22 cellular contexts compared by ENCODE assay signal in genomic region chrX:16552546-16552945, GRCh38.
A peak's percentile ranks its signal among the peaks of the same experiment; 100 is the strongest.
DNase-seq lines count a peak whose midpoint lies in the region; ATAC-seq, FAIRE-seq and TF ChIP-seq lines count a peak whose summit lies in the region.
"Had no signal": no experiment of that assay in that cellular context is flagged by ENCODE, and none has a peak within 500 bp of the region (broad histone marks: within the 10 kb centered on the region; RNA-seq: fewer than 3 reads in every experiment).

No MANE protein-coding gene starts in this region.

- CTCF ChIA-PET in Calu3 (lab: Charles Lee) (no interaction called here), IMR-90 (lab: Yijun Ruan, JAX) (no interaction called here)

- H3K9me1 ChIP-seq in IMR-90 (ENCODE audit: insufficient read depth, low read length) = no peaks in the 10 kb centered on the region
- H3K9me1 ChIP-seq in keratinocyte (ENCODE audit: control insufficient read depth, extremely low read depth, insufficient read depth, low read length) = no peaks in the 10 kb centered on the region

- no peak overlapping the region for H3K56ac ChIP-seq in IMR-90 (ENCODE audit: extremely low read depth, insufficient read depth, low read length)

- no peaks in the 10 kb centered on the region for H3K79me1 ChIP-seq in IMR-90 (ENCODE audit: low read depth in 1 of 2, low read length in 2 of 2)

- no peak overlapping the region for H2AFZ ChIP-seq in IMR-90 (replicated peaks; ENCODE audit: low read length, poor library complexity)
- H2AFZ ChIP-seq in keratinocyte (ENCODE audit: control insufficient read depth, low read length) = peak overlapping the region; percentile 57

- no peak overlapping the region for H3K4me2 ChIP-seq in IMR-90 (ENCODE audit: low read depth, low read length)
- H3K4me2 ChIP-seq in keratinocyte (ENCODE audit: control insufficient read depth, extremely low read depth, insufficient read depth, low read depth, low read length) = peak overlapping the region; percentile 57

- H3K36me3 Mint-ChIP-seq in Calu3 (ENCODE audit: insufficient read depth, unreplicated experiment) = no peaks in the 10 kb centered on the region
- H3K36me3 Mint-ChIP-seq: activated naive CD4-positive, alpha-beta T cell treated with anti-CD3 and anti-CD28 coated beads, Interleukin-2, amount 10 ng/mL, durations not matched to agents 7 days and 5 days; CD8-positive, alpha-beta T cell had no signal

- no peaks in the 10 kb centered on the region; the same call in 1 of the 2 replicates for H3K4me1 ChIP-seq in IMR-90 (ENCODE audit: control insufficient read depth, insufficient read depth, low read length)
- H3K4me1 ChIP-seq in keratinocyte (ENCODE audit: control insufficient read depth, extremely low read depth, insufficient read depth, low read length) = peaks cover 6% of the 10 kb centered on the region
- H3K4me1 ChIP-seq: SJCRH30, vagina had no signal

- BruUV-seq in Calu3 (replicated peaks; lab: Mats Ljungman, UMichigan) (no TSS peak), IMR-90 (replicated peaks; lab: Mats Ljungman, UMichigan) (no TSS peak)

- WGBS in IMR-90 (ENCODE audit: extremely low coverage in 2 of 2, insufficient read length in 1 of 2), 2 experiments = no CpG with 5 or more reads among the region's 3 CpGs

- H3K4ac ChIP-seq in IMR-90 (ENCODE audit: low read depth, low read length) = peak overlapping the region; percentile 55; the same call in 1 of the 2 replicates

- dilution Hi-C loops in IMR-90 (cut with HindIII; ENCODE audit: low sequenced_read_pairs, unreplicated experiment) = no loop called here
- dilution Hi-C loops in keratinocyte (cut with MboI; ENCODE audit: extremely low pct_ligation_motif_present, low sequenced_read_pairs) = no loop called here

- no peaks in the 10 kb centered on the region for H3K27me3 Mint-ChIP-seq in Calu3 (ENCODE audit: unreplicated experiment)
- H3K27me3 Mint-ChIP-seq: activated CD4-positive, alpha-beta T cell treated with anti-CD3 and anti-CD28 coated beads for 36 hours; activated naive CD4-positive, alpha-beta T cell treated with anti-CD3 and anti-CD28 coated beads, Interleukin-2, amount 10 ng/mL, durations not matched to agents 7 days and 5 days had no signal

- H3K27ac Mint-ChIP-seq in Calu3 (ENCODE audit: unreplicated experiment) = no peak overlapping the region
- H3K27ac Mint-ChIP-seq: activated CD4-positive, alpha-beta T cell treated with anti-CD3 and anti-CD28 coated beads for 36 hours; activated naive CD4-positive, alpha-beta T cell treated with anti-CD3 and anti-CD28 coated beads, Interleukin-2, amount 10 ng/mL, durations not matched to agents 7 days and 5 days; CD8-positive, alpha-beta T cell; stimulated activated naive B cell treated with anti-CD40 and anti-IgM and Interleukin-4, amounts not matched to agents 10 μg/mL and 1 μg/mL and 100 μg/mL, for 72 hours had no signal

- H2AK5ac ChIP-seq in IMR-90 (ENCODE audit: low read depth, low read length) = peak overlapping the region; percentile 70; the same call in 1 of the 2 replicates

- peak; percentile 53 for FAIRE-seq in keratinocyte (lab: Jason Lieb, UNC)
- FAIRE-seq: K562 had no signal

- H4K5ac ChIP-seq in IMR-90 (ENCODE audit: low read depth, low read length) = no peak overlapping the region; the same call in 1 of the 2 replicates

- peaks cover 6% of the 10 kb centered on the region for H3K9me3 Mint-ChIP-seq in Calu3 (ENCODE audit: low read depth, unreplicated experiment)
- H3K9me3 Mint-ChIP-seq: activated T-cell treated with anti-CD3 and anti-CD28 coated beads, Interleukin-2, amount 50 U/mL, for 4 hours; CD8-positive, alpha-beta T cell had no signal

- 0 out of 3 replicates have a peak overlapping the region, but pooled peaks have one; percentile 29 for H2BK15ac ChIP-seq in IMR-90 (ENCODE audit: low read depth, low read length)

- no peak for TF ChIP-seq POLR2A in IMR-90 (IDR thresholded peaks at IDR 0.05; ENCODE audit: low read depth, low read length)

- no peaks in the 10 kb centered on the region for H4K20me1 ChIP-seq in IMR-90 (ENCODE audit: insufficient read depth, low read length)
- no peaks in the 10 kb centered on the region for H4K20me1 ChIP-seq in keratinocyte (ENCODE audit: control insufficient read depth, extremely low read depth, insufficient read depth, low read length)

- H2BK20ac ChIP-seq in IMR-90 (ENCODE audit: low read depth, low read length) = peak overlapping the region; percentile 46; the same call in 1 of the 2 replicates

- no peak overlapping the region for H4K91ac ChIP-seq in IMR-90 (ENCODE audit: insufficient read depth, low read depth, low read length)

- H3K4me3 Mint-ChIP-seq in Calu3 (ENCODE audit: low read depth, unreplicated experiment) = no peak overlapping the region
- H3K4me3 Mint-ChIP-seq: activated CD4-positive, alpha-beta T cell treated with anti-CD3 and anti-CD28 coated beads for 36 hours; activated naive CD4-positive, alpha-beta T cell treated with anti-CD3 and anti-CD28 coated beads, Interleukin-2, amount 10 ng/mL, durations not matched to agents 7 days and 5 days; activated T-cell treated with anti-CD3 and anti-CD28 coated beads, Interleukin-2, amount 50 U/mL, for 4 hours; CD8-positive, alpha-beta T cell; stimulated activated naive B cell treated with anti-CD40 and anti-IgM and Interleukin-4, amounts not matched to agents 10 μg/mL and 1 μg/mL and 100 μg/mL, for 72 hours had no signal

- H3K4me3 ChIP-seq in IMR-90 (ENCODE audit: insufficient read depth, low read depth, low read length) = no peak overlapping the region
- no peak overlapping the region for H3K4me3 ChIP-seq in cardiac fibroblast (replicated peaks in 1 of 2; ENCODE audit: low read depth in 2 of 2, low read length in 2 of 2)
- H3K4me3 ChIP-seq in keratinocyte (ENCODE audit: control insufficient read depth in 2 of 3, extremely low read depth in 1 of 3, insufficient read depth in 2 of 3, low read depth in 1 of 3, low read length in 3 of 3) = no peak overlapping the region
- H3K4me3 ChIP-seq: K562, SJCRH30, vagina had no signal

- H3K18ac ChIP-seq in IMR-90 (ENCODE audit: low read depth, low read length) = no peak overlapping the region

- no peaks in the 10 kb centered on the region for H3K79me2 ChIP-seq in keratinocyte (ENCODE audit: control insufficient read depth, insufficient read depth, low read length)

- POLR2A ChIA-PET in IMR-90 (lab: Charles Lee; ENCODE audit: unreplicated experiment) = no interaction called here

- in situ Hi-C loops in IMR-90 (cut with MboI; ENCODE audit: low sequenced_read_pairs) = no loop called here

- no peak overlapping the region for H2AK9ac ChIP-seq in IMR-90 (replicated peaks; ENCODE audit: low read depth, low read length, poor library complexity)

- ATAC-seq in IMR-90 (ENCODE audit: low read depth) (no peak), HG03457 (IDR thresholded peaks at IDR 0.05; ENCODE audit: unreplicated experiment) (no peak), GM21528 (IDR thresholded peaks at IDR 0.05; ENCODE audit: low FRiP score, unreplicated experiment) (no peak)
- ATAC-seq: activated CD4-positive, alpha-beta T cell treated with anti-CD3 and anti-CD28 coated beads for 36 hours; activated T-cell treated with anti-CD3 and anti-CD28 coated beads, Interleukin-2, amount 50 U/mL, for 4 hours; CD8-positive, alpha-beta T cell; K562; stimulated activated naive B cell treated with anti-CD40 and anti-IgM and Interleukin-4, amounts not matched to agents 10 μg/mL and 1 μg/mL and 100 μg/mL, for 72 hours had no signal

- H3K9me3 ChIP-seq in IMR-90 (ENCODE audit: control insufficient read depth, insufficient read depth, low read length) (no peaks in the 10 kb centered on the region), keratinocyte (ENCODE audit: control insufficient read depth, low read depth, low read length) (no peaks in the 10 kb centered on the region)
- H3K9me3 ChIP-seq: SJCRH30, vagina had no signal

- DNase-seq in Calu3 = peak; percentile 2
- peak; percentile 56 for DNase-seq in IMR-90
- peak; percentile 1 to 68 for DNase-seq in cardiac fibroblast (ENCODE audit: low read depth in 2 of 2)
- peak; percentile 32 for DNase-seq in keratinocyte (ENCODE audit: low read depth, low spot score)
- DNase-seq in HUDEP-2 (lab: John Stamatoyannopoulos, UW; ENCODE audit: unreplicated experiment in 76 of 76) = no peak
- DNase-seq in AML-193 (lab: John Stamatoyannopoulos, UW) = no peak
- DNase-seq: activated CD4-positive, alpha-beta T cell treated with anti-CD3 and anti-CD28 coated beads for 36 hours; activated naive CD4-positive, alpha-beta T cell treated with anti-CD3 and anti-CD28 coated beads, Interleukin-2, amount 10 ng/mL, durations not matched to agents 7 days and 5 days; activated T-cell treated with anti-CD3 and anti-CD28 coated beads, Interleukin-2, amount 50 U/mL, for 4 hours; aorta; CD8-positive, alpha-beta T cell; MV-4-11; NCI-H1930; NCI-H2227 treated with DMSO at 0.1 percent for 48 hours; NCI-H774; SJCRH30; stimulated activated CD4-positive, alpha-beta T cell treated with anti-CD3 and anti-CD28 coated beads, Interleukin-2, amount 100 ng/mL, for 48 hours; stimulated activated naive B cell treated with anti-CD40 and anti-IgM and Interleukin-4, amounts not matched to agents 10 μg/mL and 1 μg/mL and 100 μg/mL, for 72 hours had no signal

- H3K14ac ChIP-seq in IMR-90 (replicated peaks; ENCODE audit: low read depth, low read length) = peak overlapping the region; percentile 49

- H3K27me3 ChIP-seq in IMR-90 (ENCODE audit: control insufficient read depth, insufficient read depth, low read length) = 0 out of 2 replicates have a peak, but pooled peaks cover 2% of the 10 kb centered on the region
- no peaks in the 10 kb centered on the region for H3K27me3 ChIP-seq in keratinocyte (ENCODE audit: control insufficient read depth, extremely low read depth, insufficient read depth, low read length)
- H3K27me3 ChIP-seq: SJCRH30, vagina had no signal

- H3K9ac ChIP-seq in IMR-90 (ENCODE audit: low read depth, low read length) = no peak overlapping the region
- H3K9ac ChIP-seq in keratinocyte (ENCODE audit: control insufficient read depth, extremely low read depth, insufficient read depth, low read length) = no peak overlapping the region

- TF ChIP-seq CTCF in Calu3 (IDR thresholded peaks at IDR 0.05; ENCODE audit: unreplicated experiment) (no peak), IMR-90 (conservative IDR thresholded peaks at IDR 0.05; ENCODE audit: low read depth, low read length) (no peak), cardiac fibroblast (IDR thresholded peaks at IDR 0.05; ENCODE audit: low read depth, low read length) (no peak), keratinocyte (optimal IDR thresholded peaks at IDR 0.05 in 1 of 3, IDR thresholded peaks at IDR 0.05 in 1 of 3, conservative IDR thresholded peaks at IDR 0.05 in 1 of 3; ENCODE audit: extremely low read depth in 1 of 3, insufficient read depth in 2 of 3, low read length in 3 of 3) (no peak)

- H3K36me3 ChIP-seq in IMR-90 (ENCODE audit: control insufficient read depth, insufficient read depth, low read length) (no peaks in the 10 kb centered on the region), keratinocyte (ENCODE audit: control insufficient read depth in 2 of 2, extremely low read depth in 1 of 2, insufficient read depth in 2 of 2, low read length in 2 of 2) (no peaks in the 10 kb centered on the region)
- H3K36me3 ChIP-seq: SJCRH30, vagina had no signal

- H2BK5ac ChIP-seq in IMR-90 (ENCODE audit: low read depth, low read length, poor library complexity, severe bottlenecking) = no peak overlapping the region

- H2BK120ac ChIP-seq in IMR-90 (ENCODE audit: low read depth, low read length) = peak overlapping the region; percentile 73

- intact Hi-C loops in Calu3 (cut with micrococcal nuclease; ENCODE audit: unreplicated experiment) = no loop called here
- intact Hi-C loops in IMR-90 (cut with micrococcal nuclease) = no loop called here

- no peak overlapping the region for H3K27ac ChIP-seq in IMR-90 (ENCODE audit: insufficient read depth, low read length)
- peak overlapping the region; percentile 7 for H3K27ac ChIP-seq in keratinocyte (ENCODE audit: control insufficient read depth, insufficient read depth, low read length)
- H3K27ac ChIP-seq: SJCRH30, vagina had no signal

- peaks cover 12% of the 10 kb centered on the region for H3K4me1 Mint-ChIP-seq in Calu3 (ENCODE audit: low read depth, unreplicated experiment)
- H3K4me1 Mint-ChIP-seq: activated naive CD4-positive, alpha-beta T cell treated with anti-CD3 and anti-CD28 coated beads, Interleukin-2, amount 10 ng/mL, durations not matched to agents 7 days and 5 days; stimulated activated naive B cell treated with anti-CD40 and anti-IgM and Interleukin-4, amounts not matched to agents 10 μg/mL and 1 μg/mL and 100 μg/mL, for 72 hours had no signal

- peak overlapping the region in 1 of 2 experiments; percentile 7; a peak in 1 of 4 replicates for H4K8ac ChIP-seq in IMR-90 (ENCODE audit: low read depth in 2 of 2, low read length in 2 of 2)

- no peak overlapping the region for H3K23ac ChIP-seq in IMR-90 (ENCODE audit: low read depth, low read length)

- no peak for TF ChIP-seq RAD21 in IMR-90 (IDR thresholded peaks at IDR 0.05; ENCODE audit: low read length)

Comparison
In these comparisons a context has a peak if more than half of its experiments do, and no peak if none do; other contexts are left out.
1. DNase-seq: peak in Calu3 (single experiment), IMR-90 (single experiment), cardiac fibroblast (2 of 2) and keratinocyte (single experiment); none in HUDEP-2 (0 of 76) and AML-193 (0 of 2).